Comparison of ENCODE assay signal across 1 cellular context in genomic region chr12:9333129-9333528, GRCh38.
TF ChIP-seq lines count a peak whose summit lies in the region.

No MANE protein-coding gene starts in this region.

TF ChIP-seq in K562, 482 proteins besides CTCF, POLR2A, EP300 and RAD21 (continued from another document):
- TF ChIP-seq ARID4B (CRISPR knock-in tag; IDR thresholded peaks at IDR 0.05), result no peak
- TF ChIP-seq SREBF2 (CRISPR knock-in tag; IDR thresholded peaks at IDR 0.05), result no peak
- TF ChIP-seq RFX7 (CRISPR knock-in tag; IDR thresholded peaks at IDR 0.05), result no peak
- TF ChIP-seq ZNF449 (CRISPR knock-in tag; IDR thresholded peaks at IDR 0.05), result 0 out of 2 replicates have a peak, but pooled peaks have one; percentile 10
